9 cellular contexts compared by ENCODE assay signal in genomic region chr3:87088366-87088983, GRCh38.
DNase-seq lines count a peak whose midpoint lies in the region; ATAC-seq and TF ChIP-seq lines count a peak whose summit lies in the region.
"Had no signal": no experiment of that assay in that cellular context is flagged by ENCODE, and none has a peak within 500 bp of the region (broad histone marks: within the 10 kb centered on the region; RNA-seq: fewer than 3 reads in every experiment).

No MANE protein-coding gene starts in this region.

- no peak overlapping the region for H3K27ac Mint-ChIP-seq in activated naive CD8-positive, alpha-beta T cell treated with anti-CD3 and anti-CD28 coated beads for 36 hours

- H2AFZ ChIP-seq in GM23248 (peak overlapping the region; percentile 97), smooth muscle cell (ENCODE audit: low read depth) (no peak overlapping the region)

- no peaks in the 10 kb centered on the region; the same call in 1 of the 2 replicates for H3K9me2 ChIP-seq in GM23248 (ENCODE audit: insufficient read depth)

- no peak for ATAC-seq in lung (ENCODE audit: insufficient read depth, low FRiP score)
- ATAC-seq: HCT116 had no signal

- peaks cover 9% of the 10 kb centered on the region for H3K4me1 Mint-ChIP-seq in activated naive CD8-positive, alpha-beta T cell treated with anti-CD3 and anti-CD28 coated beads for 36 hours

- peak overlapping the region; percentile 17 to 62 (median 36); a peak in 15 of 20 replicates for H3K4me3 ChIP-seq in BLaER1 treated with 17β-estradiol and CSF1 and Interleukin-3, amounts not matched to agents 10 nM and 100 nM
- peak overlapping the region; percentile 95 for H3K4me3 ChIP-seq in GM23248
- H3K4me3 ChIP-seq in lung, result peak overlapping the region; percentile 48
- H3K4me3 ChIP-seq in smooth muscle cell, result no peak overlapping the region

- H3K4me1 ChIP-seq in BLaER1 treated with 17β-estradiol and CSF1 and Interleukin-3, amounts not matched to agents 10 nM and 100 nM, result peaks cover 0 to 11% (median 7%) of the 10 kb centered on the region in 10 experiments; a peak in 7 of 20 replicates
- H3K4me1 ChIP-seq in GM23248 (ENCODE audit: insufficient read depth) (peaks cover 33% of the 10 kb centered on the region), lung (ENCODE audit: control insufficient read depth in 2 of 2, insufficient read depth in 2 of 2, low read length in 2 of 2) (no peaks in the 10 kb centered on the region), smooth muscle cell (ENCODE audit: low read depth) (no peaks in the 10 kb centered on the region)

- H3F3A ChIP-seq in GM23248 (ENCODE audit: insufficient read depth) (peaks cover 7% of the 10 kb centered on the region), smooth muscle cell (ENCODE audit: low read depth) (no peaks in the 10 kb centered on the region)

- peaks cover 7 to 12% (median 11%) of the 10 kb centered on the region in 11 experiments; a peak in 15 of 22 replicates for H3K27me3 ChIP-seq in BLaER1 treated with 17β-estradiol and CSF1 and Interleukin-3, amounts not matched to agents 10 nM and 100 nM
- no peaks in the 10 kb centered on the region for H3K27me3 ChIP-seq in GM23248 (replicated peaks; ENCODE audit: insufficient read depth)
- H3K27me3 ChIP-seq in lung (ENCODE audit: control insufficient read depth, insufficient read depth), result no peaks in the 10 kb centered on the region
- no peaks in the 10 kb centered on the region for H3K27me3 ChIP-seq in smooth muscle cell (ENCODE audit: low read depth)

- H3K79me2 ChIP-seq in GM23248 (ENCODE audit: insufficient read depth) (peaks cover 20% of the 10 kb centered on the region), smooth muscle cell (ENCODE audit: low read depth) (no peaks in the 10 kb centered on the region)

- H3K9me3 Mint-ChIP-seq in activated naive CD8-positive, alpha-beta T cell treated with anti-CD3 and anti-CD28 coated beads for 36 hours, result no peaks in the 10 kb centered on the region

- no peaks in the 10 kb centered on the region for H3K36me3 ChIP-seq in BLaER1 treated with 17β-estradiol and CSF1 and Interleukin-3, amounts not matched to agents 10 nM and 100 nM
- no peaks in the 10 kb centered on the region for H3K36me3 ChIP-seq in GM23248 (ENCODE audit: low read depth)
- H3K36me3 ChIP-seq in lung (ENCODE audit: control insufficient read depth in 2 of 2, insufficient read depth in 2 of 2, low read length in 2 of 2), result no peaks in the 10 kb centered on the region
- H3K36me3 ChIP-seq in smooth muscle cell (ENCODE audit: low read depth), result no peaks in the 10 kb centered on the region

- no peak overlapping the region; a peak in 1 of 22 replicates for H3K27ac ChIP-seq in BLaER1 treated with 17β-estradiol and CSF1 and Interleukin-3, amounts not matched to agents 10 nM and 100 nM
- H3K27ac ChIP-seq in GM23248, result peak overlapping the region; percentile 93
- peak overlapping the region in 1 of 2 donors; percentile 93 for H3K27ac ChIP-seq in lung (ENCODE audit: low read depth in 1 of 2, low read length in 1 of 2)
- H3K27ac ChIP-seq in smooth muscle cell (ENCODE audit: low read depth), result no peak overlapping the region

- peaks cover 0 to 10% (median 0%) of the 10 kb centered on the region in 11 experiments; a peak in 5 of 22 replicates for H3K9me3 ChIP-seq in BLaER1 treated with 17β-estradiol and CSF1 and Interleukin-3, amounts not matched to agents 10 nM and 100 nM (replicated peaks in 1 of 11)
- H3K9me3 ChIP-seq in GM23248 (ENCODE audit: low read depth) (no peaks in the 10 kb centered on the region), lung (ENCODE audit: control insufficient read depth in 2 of 2, insufficient read depth in 1 of 2, low read length in 1 of 2) (peaks cover 0 to 2% of the 10 kb centered on the region in 2 donors), smooth muscle cell (replicated peaks; ENCODE audit: low read depth) (no peaks in the 10 kb centered on the region)

- H3K4me3 Mint-ChIP-seq in activated naive CD8-positive, alpha-beta T cell treated with anti-CD3 and anti-CD28 coated beads for 36 hours, result peak overlapping the region; percentile 69

- WGBS in GM23248 (ENCODE audit: low coverage in 1 of 2, low lambda C conversion rate in 2 of 2, missing lambda C conversion rate in 2 of 2), 2 experiments, result 0 to 1% methylated on average over 15 of the region's 15 CpGs
- WGBS in lung, 2 donors, result 30 to 40% methylated on average over 15 of the region's 15 CpGs
- WGBS in smooth muscle cell (ENCODE audit: low lambda C conversion rate), result 96% methylated on average over 15 of the region's 15 CpGs

- H3K36me3 Mint-ChIP-seq in activated naive CD8-positive, alpha-beta T cell treated with anti-CD3 and anti-CD28 coated beads for 36 hours, result no peaks in the 10 kb centered on the region

- TF ChIP-seq CTCF in lung (IDR thresholded peaks at IDR 0.05; ENCODE audit: control extremely low read depth, extremely low read depth) (no peak), smooth muscle cell (IDR thresholded peaks at IDR 0.05; ENCODE audit: borderline replicate concordance, insufficient read depth, poor library complexity, severe bottlenecking) (no peak), GM13977 (IDR thresholded peaks at IDR 0.05; ENCODE audit: extremely low read depth, insufficient read depth, missing control alignments) (no peak)

- in situ Hi-C loops in GM23248 (cut with MboI) (loop anchor here (10.0 kb wide), 2 partner anchors 104 to 134 kb away; no protein-coding TSS in a partner anchor), GM13977 (cut with MboI; ENCODE audit: low pct_unique_long_range_greater_than_20kb, low sequenced_read_pairs, unreplicated experiment) (no loop called here)

- peaks cover 33% of the 10 kb centered on the region for H3K27me3 Mint-ChIP-seq in activated naive CD8-positive, alpha-beta T cell treated with anti-CD3 and anti-CD28 coated beads for 36 hours

- peak overlapping the region in 2 of 11 experiments; percentile 15 to 36; a peak in 2 of 22 replicates for H3K9ac ChIP-seq in BLaER1 treated with 17β-estradiol and CSF1 and Interleukin-3, amounts not matched to agents 10 nM and 100 nM
- H3K9ac ChIP-seq in GM23248, result peak overlapping the region; percentile 95
- no peak overlapping the region for H3K9ac ChIP-seq in smooth muscle cell (ENCODE audit: low read depth)

- H3K4me2 ChIP-seq in BLaER1 treated with 17β-estradiol and CSF1 and Interleukin-3, amounts not matched to agents 10 nM and 100 nM, result peak overlapping the region; percentile 32 to 83 (median 57); a peak in 21 of 22 replicates
- H3K4me2 ChIP-seq in GM23248 (ENCODE audit: unreplicated experiment) (peak overlapping the region; percentile 100), smooth muscle cell (no peak overlapping the region)

- peak; percentile 67 for DNase-seq in GM23248
- no peak for DNase-seq in activated naive CD8-positive, alpha-beta T cell treated with anti-CD3 and anti-CD28 coated beads for 36 hours
- DNase-seq in lung (ENCODE audit: low spot score), result no peak
- no peak for DNase-seq in ureter (ENCODE audit: low spot score)
- no peak for DNase-seq in smooth muscle cell (lab: John Stamatoyannopoulos, UW; ENCODE audit: unreplicated experiment)
- no peak for DNase-seq in GM13977 (ENCODE audit: low spot score)
- no peak for DNase-seq in NCI-H748 treated with DMSO at 0.1 percent for 48 hours (lab: John Stamatoyannopoulos, UW)

- no peaks in the 10 kb centered on the region for H4K20me1 ChIP-seq in BLaER1 treated with 17β-estradiol and CSF1 and Interleukin-3, amounts not matched to agents 10 nM and 100 nM
- H4K20me1 ChIP-seq in GM23248 (ENCODE audit: insufficient read depth) (no peaks in the 10 kb centered on the region), smooth muscle cell (ENCODE audit: low read depth) (no peaks in the 10 kb centered on the region)
